21 cellular contexts compared by ENCODE assay signal in the genomic region with DNA sequence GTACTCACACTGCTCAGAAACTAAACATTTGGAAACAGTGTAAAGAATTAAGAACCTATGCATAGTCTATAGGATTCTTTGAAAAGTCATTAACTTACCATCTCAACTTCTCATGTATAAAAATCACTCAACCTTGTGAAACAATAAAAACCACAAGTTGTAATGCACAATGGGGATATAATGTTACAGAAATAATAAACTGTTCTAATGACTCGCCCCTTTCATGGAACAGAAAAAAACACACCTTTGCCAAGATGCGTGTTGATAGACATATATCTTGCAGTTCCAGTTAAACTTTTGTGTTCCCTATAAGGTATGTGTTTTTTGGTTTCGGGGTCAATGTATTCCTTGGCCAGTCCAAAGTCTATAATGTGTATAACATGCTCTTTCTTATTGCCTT.
"Had no signal": no experiment of that assay in that cellular context is flagged by ENCODE, and none has a peak within 500 bp of the region (broad histone marks: within the 10 kb centered on the region; RNA-seq: fewer than 3 reads in every experiment).

No MANE protein-coding gene starts in this region.

- H3K4me1 Mint-ChIP-seq: naive B cell, neural progenitor cell had no signal

- H3K36me3 ChIP-seq: neural progenitor cell, pancreas, thoracic aorta had no signal

- ATAC-seq: gastrocnemius medialis; left lobe of liver; pancreas; stimulated activated naive CD8-positive, alpha-beta T cell treated with anti-CD3 and anti-CD28 coated beads, Interleukin-15, amount 100 ng/mL, for 72 hours; upper lobe of right lung had no signal

- DNase-seq: activated CD4-positive, alpha-beta T cell treated with anti-CD3 and anti-CD28 coated beads for 1 hour; activated CD4-positive, alpha-beta T cell treated with anti-CD3 and anti-CD28 coated beads, Interleukin-2, amount 50 U/mL, for 4 hours; activated gamma-delta T cell treated with Interleukin-2 at 50 U/mL for 16 hours; activated T-cell treated with anti-CD3 and anti-CD28 coated beads, Interleukin-2, amount 50 U/mL, for 48 hours; amniotic stem cell; cortex of kidney; effector CD4-positive, alpha-beta T cell; gastrocnemius medialis; naive B cell; pancreas; sigmoid colon; stimulated activated CD4-positive, alpha-beta T cell treated with anti-CD3 and anti-CD28 coated beads, Interleukin-1b, Interleukin-23, amount 100 ng/mL, for 48 hours; stimulated activated naive CD8-positive, alpha-beta T cell treated with anti-CD3 and anti-CD28 coated beads, Interleukin-15, amount 100 ng/mL, for 72 hours; T-helper 1 cell; upper lobe of right lung had no signal

- H2AFZ ChIP-seq: neural progenitor cell had no signal

- H3K4me1 ChIP-seq: neural progenitor cell, upper lobe of right lung had no signal

- FAIRE-seq: pancreas had no signal

- H3K27ac Mint-ChIP-seq: brain; neural progenitor cell; stimulated activated naive CD8-positive, alpha-beta T cell treated with anti-CD3 and anti-CD28 coated beads, Interleukin-15, amount 100 ng/mL, for 72 hours had no signal

- H3K4me3 ChIP-seq: gastrocnemius medialis, neural progenitor cell, pancreas, sigmoid colon, thoracic aorta, upper lobe of right lung had no signal

- H3K9me3 Mint-ChIP-seq: brain; naive B cell; neural progenitor cell; stimulated activated naive CD8-positive, alpha-beta T cell treated with anti-CD3 and anti-CD28 coated beads, Interleukin-15, amount 100 ng/mL, for 72 hours had no signal

- H3K9ac ChIP-seq: neural progenitor cell had no signal

- H3K9me3 ChIP-seq: gastrocnemius medialis, pancreas, sigmoid colon, thoracic aorta, upper lobe of right lung had no signal

- H3K4me2 ChIP-seq: neural progenitor cell had no signal

- H3K4me3 Mint-ChIP-seq: activated naive CD8-positive, alpha-beta T cell; brain; naive B cell; neural progenitor cell; stimulated activated naive CD8-positive, alpha-beta T cell treated with anti-CD3 and anti-CD28 coated beads, Interleukin-15, amount 100 ng/mL, for 72 hours had no signal

- H3K27ac ChIP-seq: gastrocnemius medialis, neural progenitor cell, pancreas, sigmoid colon, thoracic aorta, upper lobe of right lung, VCaP had no signal

- H3K27me3 ChIP-seq: gastrocnemius medialis, neural progenitor cell, pancreas, sigmoid colon, upper lobe of right lung had no signal

- H3K27me3 Mint-ChIP-seq: activated naive CD8-positive, alpha-beta T cell; brain; naive B cell; stimulated activated naive CD8-positive, alpha-beta T cell treated with anti-CD3 and anti-CD28 coated beads, Interleukin-15, amount 100 ng/mL, for 72 hours had no signal
